In genomic region chr7:134936893-134937520, GRCh38 we compare ENCODE assay signal across 18 cellular contexts. TPM values are rescaled to one million over a fixed set of nuclear protein-coding genes. Genes with fewer than 3 reads are reported as not detected.
DNase-seq lines count a peak whose midpoint lies in the region; ATAC-seq and TF ChIP-seq lines count a peak whose summit lies in the region.
"Had no signal": no experiment of that assay in that cellular context is flagged by ENCODE, and none has a peak within 500 bp of the region (broad histone marks: within the 10 kb centered on the region; RNA-seq: fewer than 3 reads in every experiment).

No MANE protein-coding gene starts in this region.

- H3K27me3 ChIP-seq in right cardiac atrium (ENCODE audit: control insufficient read depth, insufficient read depth) (no peaks in the 10 kb centered on the region), esophagus muscularis mucosa (no peaks in the 10 kb centered on the region), neuronal stem cell (ENCODE audit: control insufficient read depth in 3 of 3, insufficient read depth in 3 of 3, low read depth in 1 of 3, low read length in 3 of 3) (no peaks in the 10 kb centered on the region), tibial nerve (no peaks in the 10 kb centered on the region)
- H3K27me3 ChIP-seq: MG63 had no signal

- CTCF ChIA-PET in GM10248 (lab: Yijun Ruan, JAX), result interaction anchor here (1.3 kb wide), 1 partner anchor 427 kb away, joined by 4 read pairs; no protein-coding TSS in a partner anchor

- no peak overlapping the region for H3K18ac ChIP-seq in neuronal stem cell (ENCODE audit: low read length)

- H2BK120ac ChIP-seq in neuronal stem cell (ENCODE audit: low read depth, low read length), result no peak overlapping the region

- no peak overlapping the region for H2BK12ac ChIP-seq in neuronal stem cell (ENCODE audit: low read length)

- H3K4me3 ChIP-seq in right cardiac atrium (ENCODE audit: low read length) (no peak overlapping the region), esophagus muscularis mucosa (no peak overlapping the region), neuronal stem cell (ENCODE audit: low read length in 2 of 2) (no peak overlapping the region), tibial nerve (no peak overlapping the region)
- H3K4me3 ChIP-seq: HAP-1, MG63 had no signal

- H2AFZ ChIP-seq in neuronal stem cell (ENCODE audit: low read length), result no peak overlapping the region

- H3K4me1 ChIP-seq in right cardiac atrium (ENCODE audit: control insufficient read depth, insufficient read depth, low read length), result peaks cover 22% of the 10 kb centered on the region
- H3K4me1 ChIP-seq in esophagus muscularis mucosa, result peaks cover 43 to 98% (median 94%) of the 10 kb centered on the region in 4 donors
- peaks cover 12 to 14% of the 10 kb centered on the region in 2 donors for H3K4me1 ChIP-seq in neuronal stem cell (ENCODE audit: control insufficient read depth in 2 of 2, insufficient read depth in 1 of 2, low read depth in 1 of 2, low read length in 2 of 2)
- H3K4me1 ChIP-seq in tibial nerve, result peaks cover 0 to 50% (median 15%) of the 10 kb centered on the region in 4 donors
- H3K4me1 ChIP-seq: HAP-1 had no signal

- H3K27ac ChIP-seq in right cardiac atrium (ENCODE audit: low read length), result peak overlapping the region; percentile 49
- peak overlapping the region; percentile 82 to 89 (median 84) for H3K27ac ChIP-seq in esophagus muscularis mucosa (replicated peaks in 1 of 4)
- no peak overlapping the region for H3K27ac ChIP-seq in neuronal stem cell (replicated peaks; ENCODE audit: low read length)
- peak overlapping the region in 2 of 4 donors; percentile 71 to 82 for H3K27ac ChIP-seq in tibial nerve

- H2BK5ac ChIP-seq in neuronal stem cell (ENCODE audit: low read length), result no peak overlapping the region

- TF ChIP-seq CTCF in esophagus muscularis mucosa (IDR thresholded peaks at IDR 0.05), result no peak
- no peak for TF ChIP-seq CTCF in tibial nerve (IDR thresholded peaks at IDR 0.05)
- no peak for TF ChIP-seq CTCF in GM10248 (IDR thresholded peaks at IDR 0.05; ENCODE audit: control extremely low read depth, extremely low read depth, low read depth, missing control alignments)

- ATAC-seq in right cardiac atrium, result no peak
- no peak for ATAC-seq in Right ventricle myocardium inferior
- no peak for ATAC-seq in HG03159 (IDR thresholded peaks at IDR 0.05; ENCODE audit: unreplicated experiment)
- ATAC-seq in GM18861 (IDR thresholded peaks at IDR 0.05; ENCODE audit: unreplicated experiment), result no peak
- ATAC-seq: esophagus mucosa, left colon, sciatic nerve had no signal

- no peak overlapping the region for H3K23ac ChIP-seq in neuronal stem cell (ENCODE audit: low read depth, low read length, poor library complexity)

- no peak overlapping the region for H3K4ac ChIP-seq in neuronal stem cell (ENCODE audit: low read length)

- no peaks in the 10 kb centered on the region for H3K9me3 ChIP-seq in right cardiac atrium (ENCODE audit: control insufficient read depth, low read length)
- H3K9me3 ChIP-seq in esophagus muscularis mucosa, result no peaks in the 10 kb centered on the region
- peaks cover 0 to 2% of the 10 kb centered on the region in 2 donors for H3K9me3 ChIP-seq in neuronal stem cell (replicated peaks in 1 of 2; ENCODE audit: control insufficient read depth in 2 of 2, insufficient read depth in 1 of 2, low read depth in 1 of 2, low read length in 2 of 2)
- no peaks in the 10 kb centered on the region for H3K9me3 ChIP-seq in tibial nerve
- H3K9me3 ChIP-seq: HAP-1, MG63 had no signal

- POLR2A ChIA-PET in GM10248 (lab: Yijun Ruan, JAX), result no interaction called here

- WGBS in right cardiac atrium, result 47% methylated on average over 4 of the region's 4 CpGs
- 73% methylated on average over 4 of the region's 4 CpGs for WGBS in esophagus muscularis mucosa
- WGBS in neuronal stem cell (ENCODE audit: extremely low coverage in 2 of 2, insufficient read length in 2 of 2, insufficient replicate concordance in 1 of 2), 2 donors, result no CpG with 5 or more reads among the region's 4 CpGs
- WGBS in tibial nerve, 2 donors, result 46 to 51% methylated on average over 4 of the region's 4 CpGs

- H2AK5ac ChIP-seq in neuronal stem cell (ENCODE audit: low read depth, low read length), result no peak overlapping the region

- DNase-seq in right cardiac atrium (no peak), Right ventricle myocardium inferior (ENCODE audit: missing footprints) (no peak), esophagus muscularis mucosa (ENCODE audit: extremely low spot score) (no peak), neuronal stem cell (ENCODE audit: low spot score) (peak; percentile 46), tibial nerve (ENCODE audit: low spot score in 2 of 2) (no peak), GM10248 (ENCODE audit: extremely low spot score) (no peak)
- DNase-seq: activated CD4-positive, alpha-beta memory T cell treated with anti-CD3 and anti-CD28 coated beads for 36 hours; activated T-cell treated with anti-CD3 and anti-CD28 coated beads, Interleukin-2, amount 50 U/mL, for 48 hours; COR-L47; left colon; MG63; NCI-H1930; NCI-H526 treated with DMSO at 0.1 percent for 48 hours had no signal

- no peak overlapping the region for H3K14ac ChIP-seq in neuronal stem cell (ENCODE audit: low read length)

- TF ChIP-seq POLR2A in esophagus muscularis mucosa (IDR thresholded peaks at IDR 0.05; ENCODE audit: low read depth) (no peak), tibial nerve (IDR thresholded peaks at IDR 0.05) (no peak)

- H2BK15ac ChIP-seq in neuronal stem cell (ENCODE audit: low read length), result no peak overlapping the region

- TF ChIP-seq EP300 in esophagus muscularis mucosa (IDR thresholded peaks at IDR 0.05) (no peak), tibial nerve (IDR thresholded peaks at IDR 0.05) (no peak)

- intact Hi-C loops in right cardiac atrium (cut with DNase I) (loop anchor here in 3 of 4 donors (5.0 to 10.0 kb wide), 3 partner anchors 45 to 152 kb away; no protein-coding TSS in a partner anchor), Right ventricle myocardium inferior (cut with DNase I) (no loop called here), esophagus muscularis mucosa (cut with DNase I) (loop anchor here (10.0 kb wide), 1 partner anchor 152 kb away; no protein-coding TSS in a partner anchor)

- no peak overlapping the region for H4K91ac ChIP-seq in neuronal stem cell (ENCODE audit: low read depth, low read length, poor library complexity)

- H3K36me3 ChIP-seq in esophagus muscularis mucosa, result peaks cover 3 to 79% (median 39%) of the 10 kb centered on the region in 4 donors
- peaks cover 7 to 79% of the 10 kb centered on the region in 2 donors for H3K36me3 ChIP-seq in neuronal stem cell (replicated peaks in 1 of 2; ENCODE audit: control insufficient read depth in 2 of 2, insufficient read depth in 2 of 2, low read length in 2 of 2)
- H3K36me3 ChIP-seq in tibial nerve, result peaks cover 0 to 26% (median 0%) of the 10 kb centered on the region in 3 donors

- H4K8ac ChIP-seq in neuronal stem cell (ENCODE audit: low read depth, low read length), result no peak overlapping the region

- H3K79me1 ChIP-seq in neuronal stem cell (ENCODE audit: low read depth, low read length), result no peaks in the 10 kb centered on the region

- no peak overlapping the region for H3K9ac ChIP-seq in neuronal stem cell (ENCODE audit: low read depth, low read length, poor library complexity)

- H3K4me2 ChIP-seq in neuronal stem cell (ENCODE audit: insufficient read depth, low read length, poor library complexity, severe bottlenecking), result no peak overlapping the region

RNA-seq across cellular contexts. Expression of gene AGBL3, which starts 49.3 kb away (rescaled TPM):
- 1 to 10 TPM; 1.2 to 3.4 (median 1.8) TPM for total RNA-seq in right cardiac atrium
- 0.81 TPM for polyA plus RNA-seq in right cardiac atrium
- 2.2 TPM for total RNA-seq in Right ventricle myocardium inferior
- 1 to 10 TPM in 3 of 4 donors, under 1 TPM in 1; 0.66 to 3.3 (median 1.7) TPM for total RNA-seq in esophagus muscularis mucosa
- 2.1 TPM for polyA plus RNA-seq in neuronal stem cell (2013, experiment 1 of 2)
- polyA plus RNA-seq in neuronal stem cell (2013, experiment 2 of 2), result 2.2 TPM
- total RNA-seq in tibial nerve, result 1 to 10 TPM; 1.3 to 3.1 (median 1.9) TPM
